ENCODE assay signal across 2 cellular contexts in genomic region chr1:57285979-57286378, GRCh38.
TF ChIP-seq lines count a peak whose summit lies in the region.

No MANE protein-coding gene starts in this region.

TF ChIP-seq in liver, 16 proteins besides CTCF, POLR2A, EP300 and RAD21:
- TF ChIP-seq, protein P1, sequence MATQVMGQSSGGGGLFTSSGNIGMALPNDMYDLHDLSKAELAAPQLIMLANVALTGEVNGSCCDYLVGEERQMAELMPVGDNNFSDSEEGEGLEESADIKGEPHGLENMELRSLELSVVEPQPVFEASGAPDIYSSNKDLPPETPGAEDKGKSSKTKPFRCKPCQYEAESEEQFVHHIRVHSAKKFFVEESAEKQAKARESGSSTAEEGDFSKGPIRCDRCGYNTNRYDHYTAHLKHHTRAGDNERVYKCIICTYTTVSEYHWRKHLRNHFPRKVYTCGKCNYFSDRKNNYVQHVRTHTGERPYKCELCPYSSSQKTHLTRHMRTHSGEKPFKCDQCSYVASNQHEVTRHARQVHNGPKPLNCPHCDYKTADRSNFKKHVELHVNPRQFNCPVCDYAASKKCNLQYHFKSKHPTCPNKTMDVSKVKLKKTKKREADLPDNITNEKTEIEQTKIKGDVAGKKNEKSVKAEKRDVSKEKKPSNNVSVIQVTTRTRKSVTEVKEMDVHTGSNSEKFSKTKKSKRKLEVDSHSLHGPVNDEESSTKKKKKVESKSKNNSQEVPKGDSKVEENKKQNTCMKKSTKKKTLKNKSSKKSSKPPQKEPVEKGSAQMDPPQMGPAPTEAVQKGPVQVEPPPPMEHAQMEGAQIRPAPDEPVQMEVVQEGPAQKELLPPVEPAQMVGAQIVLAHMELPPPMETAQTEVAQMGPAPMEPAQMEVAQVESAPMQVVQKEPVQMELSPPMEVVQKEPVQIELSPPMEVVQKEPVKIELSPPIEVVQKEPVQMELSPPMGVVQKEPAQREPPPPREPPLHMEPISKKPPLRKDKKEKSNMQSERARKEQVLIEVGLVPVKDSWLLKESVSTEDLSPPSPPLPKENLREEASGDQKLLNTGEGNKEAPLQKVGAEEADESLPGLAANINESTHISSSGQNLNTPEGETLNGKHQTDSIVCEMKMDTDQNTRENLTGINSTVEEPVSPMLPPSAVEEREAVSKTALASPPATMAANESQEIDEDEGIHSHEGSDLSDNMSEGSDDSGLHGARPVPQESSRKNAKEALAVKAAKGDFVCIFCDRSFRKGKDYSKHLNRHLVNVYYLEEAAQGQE (IDR thresholded peaks at IDR 0.05), result no peak
- TF ChIP-seq SP1 (IDR thresholded peaks at IDR 0.05) (no peak), NR2F2 (IDR thresholded peaks at IDR 0.05) (no peak), TAF1 (conservative IDR thresholded peaks at IDR 0.05) (no peak), JUND (IDR thresholded peaks at IDR 0.05) (no peak), HNF4A (conservative IDR thresholded peaks at IDR 0.05) (peak in 1 of 2 donors; percentile 40), YY1 (IDR thresholded peaks at IDR 0.05) (no peak), GABPA (IDR thresholded peaks at IDR 0.05 in 1 of 2, conservative IDR thresholded peaks at IDR 0.05 in 1 of 2) (no peak), HNF4G (IDR thresholded peaks at IDR 0.05) (no peak), MAX (IDR thresholded peaks at IDR 0.05) (no peak), RXRA (IDR thresholded peaks at IDR 0.05) (peak in 1 of 2 donors; percentile 40), FOXA1 (IDR thresholded peaks at IDR 0.05) (no peak)
- TF ChIP-seq, protein P2, sequence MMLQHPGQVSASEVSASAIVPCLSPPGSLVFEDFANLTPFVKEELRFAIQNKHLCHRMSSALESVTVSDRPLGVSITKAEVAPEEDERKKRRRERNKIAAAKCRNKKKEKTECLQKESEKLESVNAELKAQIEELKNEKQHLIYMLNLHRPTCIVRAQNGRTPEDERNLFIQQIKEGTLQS (IDR thresholded peaks at IDR 0.05), result no peak
- TF ChIP-seq, protein P3, sequence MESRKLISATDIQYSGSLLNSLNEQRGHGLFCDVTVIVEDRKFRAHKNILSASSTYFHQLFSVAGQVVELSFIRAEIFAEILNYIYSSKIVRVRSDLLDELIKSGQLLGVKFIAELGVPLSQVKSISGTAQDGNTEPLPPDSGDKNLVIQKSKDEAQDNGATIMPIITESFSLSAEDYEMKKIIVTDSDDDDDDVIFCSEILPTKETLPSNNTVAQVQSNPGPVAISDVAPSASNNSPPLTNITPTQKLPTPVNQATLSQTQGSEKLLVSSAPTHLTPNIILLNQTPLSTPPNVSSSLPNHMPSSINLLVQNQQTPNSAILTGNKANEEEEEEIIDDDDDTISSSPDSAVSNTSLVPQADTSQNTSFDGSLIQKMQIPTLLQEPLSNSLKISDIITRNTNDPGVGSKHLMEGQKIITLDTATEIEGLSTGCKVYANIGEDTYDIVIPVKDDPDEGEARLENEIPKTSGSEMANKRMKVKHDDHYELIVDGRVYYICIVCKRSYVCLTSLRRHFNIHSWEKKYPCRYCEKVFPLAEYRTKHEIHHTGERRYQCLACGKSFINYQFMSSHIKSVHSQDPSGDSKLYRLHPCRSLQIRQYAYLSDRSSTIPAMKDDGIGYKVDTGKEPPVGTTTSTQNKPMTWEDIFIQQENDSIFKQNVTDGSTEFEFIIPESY (IDR thresholded peaks at IDR 0.05), result no peak

TF ChIP-seq in HepG2, 621 proteins besides CTCF, POLR2A, EP300 and RAD21 (continued from another document):
- TF ChIP-seq, protein P4, sequence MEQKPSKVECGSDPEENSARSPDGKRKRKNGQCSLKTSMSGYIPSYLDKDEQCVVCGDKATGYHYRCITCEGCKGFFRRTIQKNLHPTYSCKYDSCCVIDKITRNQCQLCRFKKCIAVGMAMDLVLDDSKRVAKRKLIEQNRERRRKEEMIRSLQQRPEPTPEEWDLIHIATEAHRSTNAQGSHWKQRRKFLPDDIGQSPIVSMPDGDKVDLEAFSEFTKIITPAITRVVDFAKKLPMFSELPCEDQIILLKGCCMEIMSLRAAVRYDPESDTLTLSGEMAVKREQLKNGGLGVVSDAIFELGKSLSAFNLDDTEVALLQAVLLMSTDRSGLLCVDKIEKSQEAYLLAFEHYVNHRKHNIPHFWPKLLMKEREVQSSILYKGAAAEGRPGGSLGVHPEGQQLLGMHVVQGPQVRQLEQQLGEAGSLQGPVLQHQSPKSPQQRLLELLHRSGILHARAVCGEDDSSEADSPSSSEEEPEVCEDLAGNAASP (CRISPR knock-in tag; IDR thresholded peaks at IDR 0.05; ENCODE audit: borderline replicate concordance), result no peak
